ENCODE assay signal across 1 cellular context in genomic region chr13:101258509-101258908, GRCh38.
TF ChIP-seq lines count a peak whose summit lies in the region.

No MANE protein-coding gene starts in this region.

TF ChIP-seq in WTC11, 78 proteins besides CTCF, POLR2A, EP300 and RAD21 (continued from another document):
- TF ChIP-seq MLX (CRISPR knock-in tag; IDR thresholded peaks at IDR 0.05), result no peak
